In genomic region chr4:71941001-71941400, GRCh38 we compare ENCODE assay signal across 7 cellular contexts.
DNase-seq lines count a peak whose midpoint lies in the region; ATAC-seq lines count a peak whose summit lies in the region.

No MANE protein-coding gene starts in this region.

- no peak overlapping the region for H3K4me3 Mint-ChIP-seq in activated CD4-positive, alpha-beta T cell treated with anti-CD3 and anti-CD28 coated beads, Interleukin-2, amount 10 ng/mL, durations not matched to agents 7 days and 5 days

- no CpG with 5 or more reads among the region's 1 CpG for WGBS in mesendoderm (ENCODE audit: extremely low coverage, insufficient coverage, low lambda C conversion rate)

- H3K36me3 ChIP-seq in mesendoderm (ENCODE audit: control insufficient read depth, insufficient read depth, low read length) = no peaks in the 10 kb centered on the region

- H2BK120ac ChIP-seq in mesendoderm (ENCODE audit: low read depth, low read length) = no peak overlapping the region

- H3K27me3 Mint-ChIP-seq in activated CD4-positive, alpha-beta T cell treated with anti-CD3 and anti-CD28 coated beads, Interleukin-2, amount 10 ng/mL, durations not matched to agents 7 days and 5 days = no peaks in the 10 kb centered on the region

- CTCF ChIA-PET in activated CD4-positive, alpha-beta T cell treated with anti-CD3 and anti-CD28 coated beads, Interleukin-2, amount 10 ng/mL, durations not matched to agents 7 days and 5 days (lab: Charles Lee) = no interaction called here

- no peak overlapping the region for H3K4me2 ChIP-seq in mesendoderm (ENCODE audit: low read length)

- no peaks in the 10 kb centered on the region for H3K79me1 ChIP-seq in mesendoderm (ENCODE audit: low read length)

- ATAC-seq in HG02884 (IDR thresholded peaks at IDR 0.05; ENCODE audit: unreplicated experiment) = peak; percentile 56

- H2BK5ac ChIP-seq in mesendoderm (ENCODE audit: low read length) = no peak overlapping the region

- H3K27ac Mint-ChIP-seq in activated CD4-positive, alpha-beta T cell treated with anti-CD3 and anti-CD28 coated beads, Interleukin-2, amount 10 ng/mL, durations not matched to agents 7 days and 5 days = no peak overlapping the region

- H3K18ac ChIP-seq in mesendoderm (ENCODE audit: low read length) = no peak overlapping the region

- H2BK15ac ChIP-seq in mesendoderm (replicated peaks; ENCODE audit: low read depth) = no peak overlapping the region

- H3K27me3 ChIP-seq in mesendoderm (ENCODE audit: insufficient read depth, low read length, poor library complexity) = no peaks in the 10 kb centered on the region

- no peak overlapping the region for H4K5ac ChIP-seq in mesendoderm (ENCODE audit: low read length)

- no peak overlapping the region for H3K56ac ChIP-seq in mesendoderm (ENCODE audit: low read length)

- no peaks in the 10 kb centered on the region for H3K79me2 ChIP-seq in mesendoderm (ENCODE audit: control insufficient read depth, insufficient read depth, low read length)

- no peak overlapping the region for H3K4ac ChIP-seq in mesendoderm (ENCODE audit: low read depth, low read length)

- H2AK5ac ChIP-seq in mesendoderm (ENCODE audit: low read length) = no peak overlapping the region

- H3K9ac ChIP-seq in mesendoderm (ENCODE audit: low read length) = no peak overlapping the region

- POLR2A ChIA-PET in activated CD4-positive, alpha-beta T cell treated with anti-CD3 and anti-CD28 coated beads, Interleukin-2, amount 10 ng/mL, durations not matched to agents 7 days and 5 days (lab: Charles Lee) = no interaction called here

- no peak overlapping the region for H4K8ac ChIP-seq in mesendoderm (ENCODE audit: low read depth, low read length)

- no peaks in the 10 kb centered on the region for H3K36me3 Mint-ChIP-seq in activated CD4-positive, alpha-beta T cell treated with anti-CD3 and anti-CD28 coated beads, Interleukin-2, amount 10 ng/mL, durations not matched to agents 7 days and 5 days (ENCODE audit: low read depth)

- DNase-seq in GM04504 (ENCODE audit: low read depth) (peak; percentile 3), amniotic epithelial cell (ENCODE audit: low read depth) (peak; percentile 39), mesendoderm (peak; percentile 76), ureter (ENCODE audit: low spot score) (no peak)
- no peak for DNase-seq in activated CD4-positive, alpha-beta T cell treated with anti-CD3 and anti-CD28 coated beads, Interleukin-2, amount 10 ng/mL, durations not matched to agents 7 days and 5 days
- no peak for DNase-seq in activated naive CD4-positive, alpha-beta T cell (lab: John Stamatoyannopoulos, UW)

- H3K23ac ChIP-seq in mesendoderm (ENCODE audit: low read length) = no peak overlapping the region

- H3K4me1 Mint-ChIP-seq in activated CD4-positive, alpha-beta T cell treated with anti-CD3 and anti-CD28 coated beads, Interleukin-2, amount 10 ng/mL, durations not matched to agents 7 days and 5 days = no peaks in the 10 kb centered on the region

- H3K27ac ChIP-seq in mesendoderm (ENCODE audit: low read depth, low read length) = no peak overlapping the region

- H3K9me3 Mint-ChIP-seq in activated CD4-positive, alpha-beta T cell treated with anti-CD3 and anti-CD28 coated beads, Interleukin-2, amount 10 ng/mL, durations not matched to agents 7 days and 5 days = peaks cover 4% of the 10 kb centered on the region

- H3K4me1 ChIP-seq in mesendoderm (ENCODE audit: control insufficient read depth, low read depth, low read length) = no peaks in the 10 kb centered on the region

- H3K4me3 ChIP-seq in mesendoderm (ENCODE audit: low read length) = no peak overlapping the region

Comparison
In these comparisons a context has a peak if more than half of its experiments do, and no peak if none do; other contexts are left out.
1. DNase-seq: peak in GM04504 (single experiment), amniotic epithelial cell (single experiment) and mesendoderm (single experiment); none in activated CD4-positive, alpha-beta T cell treated with anti-CD3 and anti-CD28 coated beads, Interleukin-2, amount 10 ng/mL, durations not matched to agents 7 days and 5 days (single experiment), activated naive CD4-positive, alpha-beta T cell (0 of 4) and ureter (single experiment).